Comparison of ENCODE assay signal across 8 cellular contexts in genomic region chr2:207692206-207693065, GRCh38. TPM values are rescaled to one million over a fixed set of nuclear protein-coding genes. Genes with fewer than 3 reads are reported as not detected.
A peak's percentile ranks its signal among the peaks of the same experiment; 100 is the strongest.
DNase-seq lines count a peak whose midpoint lies in the region; ATAC-seq and FAIRE-seq lines count a peak whose summit lies in the region.

No MANE protein-coding gene starts in this region.

- DNase-seq in AG20443 (ENCODE audit: low spot score) (peak; percentile 30), GM19239 (ENCODE audit: insufficient read length, low spot score) (peak; percentile 34), NOMO-1 treated with dmso at 0.1 percent for 144 hours (lab: John Stamatoyannopoulos, UW; ENCODE audit: unreplicated experiment) (peak; percentile 52), left cardiac atrium (peak; percentile 41)
- peak; percentile 37 to 52 for DNase-seq in activated T-cell treated with anti-CD3 and anti-CD28 coated beads, Interleukin-2, amount 50 U/mL, for 48 hours
- DNase-seq in stimulated activated CD4-positive, alpha-beta T cell treated with anti-CD3 and anti-CD28 coated beads, Interleukin-2, amount 100 ng/mL, for 48 hours, result peak; percentile 22 to 36

- intact Hi-C loops in left cardiac atrium (cut with DNase I), result no loop called here

- ATAC-seq in left cardiac atrium (peak; percentile 59 to 64), HG03342 (IDR thresholded peaks at IDR 0.05; ENCODE audit: unreplicated experiment) (no peak), GM21723 (IDR thresholded peaks at IDR 0.05; ENCODE audit: unreplicated experiment) (no peak)

- FAIRE-seq in GM19239 (lab: Jason Lieb, UNC), result no peak

RNA-seq across cellular contexts. Expression of gene CCNYL1, which starts 19.0 kb away (rescaled TPM):
- total RNA-seq in left cardiac atrium, result 10 to 100 TPM; 10.5 to 20.4 TPM

Comparison
In these comparisons a context has a peak if more than half of its experiments do, and no peak if none do; other contexts are left out.
1. ATAC-seq: peak in left cardiac atrium (2 of 2); none in HG03342 (single experiment) and GM21723 (single experiment).
2. Peak in every context shown above with its lines, with median percentiles within 50 percentile points of each other: DNase-seq.